Comparison of ENCODE assay signal across 23 cellular contexts in the genomic region with DNA sequence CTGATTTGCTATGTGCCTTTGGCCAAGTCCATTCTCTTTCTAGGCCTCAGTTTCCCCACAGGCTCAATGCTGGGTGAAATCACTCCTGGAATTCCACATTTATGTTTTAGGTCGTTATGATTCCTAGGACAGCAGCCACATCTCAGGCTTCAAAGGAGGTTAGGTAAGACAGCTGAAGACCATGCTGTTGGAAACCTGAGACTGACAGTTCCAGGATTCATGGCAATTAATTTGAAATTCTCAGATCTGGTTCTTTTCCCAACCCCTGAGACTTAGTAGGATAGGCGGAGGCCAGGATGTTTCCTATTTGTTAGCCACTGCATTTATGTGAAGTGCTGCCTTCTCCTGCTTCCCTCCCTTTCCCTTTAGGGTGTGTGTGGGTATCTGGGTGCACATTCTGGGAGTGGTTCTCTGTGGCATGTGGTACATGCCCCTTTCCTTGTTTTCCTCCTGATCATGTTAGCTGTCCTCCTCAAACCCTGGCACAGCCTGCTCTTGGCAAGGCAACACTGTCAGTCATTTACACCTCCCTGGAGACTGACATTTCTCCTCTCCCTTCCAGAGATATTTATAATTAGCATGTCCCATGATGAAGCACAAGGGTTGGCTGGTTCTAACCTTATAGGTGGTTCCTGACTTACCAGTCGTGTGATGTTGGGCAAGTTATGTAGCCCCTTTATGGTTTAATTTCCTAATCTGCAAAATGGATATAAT.
"Had no signal": no experiment of that assay in that cellular context is flagged by ENCODE, and none has a peak within 500 bp of the region (broad histone marks: within the 10 kb centered on the region; RNA-seq: fewer than 3 reads in every experiment).

No MANE protein-coding gene starts in this region.

- H3K4me1 ChIP-seq: SJCRH30 had no signal

- H3K27ac ChIP-seq: RWPE1, SJCRH30 had no signal

- H3K4me3 ChIP-seq: MG63, SJCRH30 had no signal

- H3K27me3 ChIP-seq: SJCRH30 had no signal

- ATAC-seq: HepG2, Panc1, PC-3, SK-N-SH treated with all-trans-retinoic acid at 6 μM for 48 hours had no signal

- DNase-seq: IMR-90; Karpas-422; KG1; MG63; NCI-H1092; NCI-H1105 treated with DMSO at 0.1 percent for 48 hours; NCI-H1417 treated with DMSO at 0.1 percent for 48 hours; NCI-H146; NCI-H187 treated with DMSO at 0.1 percent for 48 hours; NCI-H2029 treated with DMSO at 0.1 percent for 48 hours; NCI-H2171 treated with DMSO at 0.1 percent for 48 hours; NCI-H345; NCI-H446 treated with DMSO at 0.1 percent for 48 hours; NCI-H510A treated with DMSO at 0.1 percent for 48 hours; NCI-H526; NK-92 treated with Interleukin-12 subunit alpha and Interleukin-12 subunit beta, amount 100 ng/mL, for 24 hours; PC-3; SHP77 treated with DMSO at 0.1 percent for 48 hours; SJCRH30 had no signal

- H3K9me3 ChIP-seq: MG63, SJCRH30 had no signal

- FAIRE-seq: HepG2 had no signal

- H3K36me3 ChIP-seq: MG63, SJCRH30 had no signal
